ENCODE assay signal across 9 cellular contexts in genomic region chr1:40399984-40400704, GRCh38. TPM values are rescaled to one million over a fixed set of nuclear protein-coding genes. Genes with fewer than 3 reads are reported as not detected.
A peak's percentile ranks its signal among the peaks of the same experiment; 100 is the strongest.
DNase-seq lines count a peak whose midpoint lies in the region; ATAC-seq lines count a peak whose summit lies in the region.
"Had no signal": no experiment of that assay in that cellular context is flagged by ENCODE, and none has a peak within 500 bp of the region (broad histone marks: within the 10 kb centered on the region; RNA-seq: fewer than 3 reads in every experiment).

No MANE protein-coding gene starts in this region.

- CTCF ChIA-PET in activated CD8-positive, alpha-beta memory T cell treated with anti-CD3 and anti-CD28 coated beads, Interleukin-2, amount 10 ng/mL, durations not matched to agents 7 days and 5 days (lab: Charles Lee) = interaction anchor here (0.7 to 3.2 kb wide), 10 partner anchors 11 to 247 kb away, joined by 3 to 18 read pairs (median 5); no protein-coding TSS in a partner anchor

- H3K9me3 Mint-ChIP-seq in activated CD8-positive, alpha-beta memory T cell treated with anti-CD3 and anti-CD28 coated beads, Interleukin-2, amount 10 ng/mL, durations not matched to agents 7 days and 5 days (ENCODE audit: low read depth) = no peaks in the 10 kb centered on the region
- peaks cover 4% of the 10 kb centered on the region for H3K9me3 Mint-ChIP-seq in activated T-helper 2 cell treated with anti-CD3 and anti-CD28 coated beads, Interferon-gamma antibody, Interleukin-2, Interleukin-4, amounts not matched to agents 10 μg/mL and 5 μg/mL and 100 μg/mL, durations not matched to agents 14 hours and 24 hours and 36 hours
- H3K9me3 Mint-ChIP-seq in stimulated activated naive CD8-positive, alpha-beta T cell treated with anti-CD3 and anti-CD28 coated beads, Interleukin-15, Interleukin-2, amounts not matched to agents 100 ng/mL and 50 ng/mL, for 24 hours = no peaks in the 10 kb centered on the region

- peaks cover 81% of the 10 kb centered on the region for H3K4me1 Mint-ChIP-seq in activated CD8-positive, alpha-beta memory T cell treated with anti-CD3 and anti-CD28 coated beads, Interleukin-2, amount 10 ng/mL, durations not matched to agents 7 days and 5 days
- peaks cover 75% of the 10 kb centered on the region for H3K4me1 Mint-ChIP-seq in activated T-helper 2 cell treated with anti-CD3 and anti-CD28 coated beads, Interferon-gamma antibody, Interleukin-2, Interleukin-4, amounts not matched to agents 10 μg/mL and 5 μg/mL and 100 μg/mL, durations not matched to agents 14 hours and 24 hours and 36 hours (ENCODE audit: low read depth)
- peaks cover 97% of the 10 kb centered on the region for H3K4me1 Mint-ChIP-seq in stimulated activated naive CD8-positive, alpha-beta T cell treated with anti-CD3 and anti-CD28 coated beads, Interleukin-15, Interleukin-2, amounts not matched to agents 100 ng/mL and 50 ng/mL, for 24 hours (ENCODE audit: low read depth)

- peak overlapping the region; percentile 30 for H3K4me3 Mint-ChIP-seq in activated CD8-positive, alpha-beta memory T cell treated with anti-CD3 and anti-CD28 coated beads, Interleukin-2, amount 10 ng/mL, durations not matched to agents 7 days and 5 days
- H3K4me3 Mint-ChIP-seq in activated T-helper 2 cell treated with anti-CD3 and anti-CD28 coated beads, Interferon-gamma antibody, Interleukin-2, Interleukin-4, amounts not matched to agents 10 μg/mL and 5 μg/mL and 100 μg/mL, durations not matched to agents 14 hours and 24 hours and 36 hours (ENCODE audit: low read depth) = peak overlapping the region; percentile 40
- H3K4me3 Mint-ChIP-seq in stimulated activated naive CD8-positive, alpha-beta T cell treated with anti-CD3 and anti-CD28 coated beads, Interleukin-15, Interleukin-2, amounts not matched to agents 100 ng/mL and 50 ng/mL, for 24 hours = peak overlapping the region; percentile 63

- DNase-seq in activated CD8-positive, alpha-beta memory T cell treated with anti-CD3 and anti-CD28 coated beads, Interleukin-2, amount 10 ng/mL, durations not matched to agents 7 days and 5 days = no peak
- DNase-seq in activated CD8-positive, alpha-beta memory T cell treated with anti-CD3 and anti-CD28 coated beads for 24 hours = no peak
- no peak for DNase-seq in activated T-helper 2 cell treated with anti-CD3 and anti-CD28 coated beads, Interferon-gamma antibody, Interleukin-2, Interleukin-4, amounts not matched to agents 10 μg/mL and 5 μg/mL and 100 μg/mL, durations not matched to agents 14 hours and 24 hours and 36 hours (ENCODE audit: low spot score)
- no peak for DNase-seq in stimulated activated CD4-positive, alpha-beta T cell treated with anti-CD3 and anti-CD28 coated beads, Interleukin-1b, Interleukin-23, amount 100 ng/mL, for 48 hours
- no peak for DNase-seq in effector CD4-positive, alpha-beta T cell
- DNase-seq: NCI-H446 treated with DMSO at 0.1 percent for 48 hours had no signal

- ATAC-seq in activated CD8-positive, alpha-beta memory T cell treated with anti-CD3 and anti-CD28 coated beads, Interleukin-2, amount 10 ng/mL, durations not matched to agents 7 days and 5 days = peak; percentile 57
- ATAC-seq in HG02973 (IDR thresholded peaks at IDR 0.05; ENCODE audit: unreplicated experiment) (peak; percentile 62), HG03469 (IDR thresholded peaks at IDR 0.05; ENCODE audit: unreplicated experiment) (no peak)

- intact Hi-C loops in activated T-helper 2 cell treated with anti-CD3 and anti-CD28 coated beads, Interferon-gamma antibody, Interleukin-2, Interleukin-4, amounts not matched to agents 10 μg/mL and 5 μg/mL and 100 μg/mL, durations not matched to agents 14 hours and 24 hours and 36 hours (cut with micrococcal nuclease) = loop anchor here (1.0 to 5.0 kb wide), 2 partner anchors 15 to 238 kb away; partner anchors contain the start of gene RLF

- peak overlapping the region; percentile 75 for H3K27ac Mint-ChIP-seq in activated CD8-positive, alpha-beta memory T cell treated with anti-CD3 and anti-CD28 coated beads, Interleukin-2, amount 10 ng/mL, durations not matched to agents 7 days and 5 days
- H3K27ac Mint-ChIP-seq in activated T-helper 2 cell treated with anti-CD3 and anti-CD28 coated beads, Interferon-gamma antibody, Interleukin-2, Interleukin-4, amounts not matched to agents 10 μg/mL and 5 μg/mL and 100 μg/mL, durations not matched to agents 14 hours and 24 hours and 36 hours = peak overlapping the region; percentile 84
- H3K27ac Mint-ChIP-seq in stimulated activated naive CD8-positive, alpha-beta T cell treated with anti-CD3 and anti-CD28 coated beads, Interleukin-15, Interleukin-2, amounts not matched to agents 100 ng/mL and 50 ng/mL, for 24 hours = peak overlapping the region; percentile 91

- peaks cover 37% of the 10 kb centered on the region for H3K36me3 Mint-ChIP-seq in activated CD8-positive, alpha-beta memory T cell treated with anti-CD3 and anti-CD28 coated beads, Interleukin-2, amount 10 ng/mL, durations not matched to agents 7 days and 5 days
- H3K36me3 Mint-ChIP-seq in activated T-helper 2 cell treated with anti-CD3 and anti-CD28 coated beads, Interferon-gamma antibody, Interleukin-2, Interleukin-4, amounts not matched to agents 10 μg/mL and 5 μg/mL and 100 μg/mL, durations not matched to agents 14 hours and 24 hours and 36 hours (ENCODE audit: low read depth) = peaks cover 63% of the 10 kb centered on the region
- peaks cover 49% of the 10 kb centered on the region for H3K36me3 Mint-ChIP-seq in stimulated activated naive CD8-positive, alpha-beta T cell treated with anti-CD3 and anti-CD28 coated beads, Interleukin-15, Interleukin-2, amounts not matched to agents 100 ng/mL and 50 ng/mL, for 24 hours (ENCODE audit: low read depth)

- no peaks in the 10 kb centered on the region for H3K27me3 Mint-ChIP-seq in activated CD8-positive, alpha-beta memory T cell treated with anti-CD3 and anti-CD28 coated beads, Interleukin-2, amount 10 ng/mL, durations not matched to agents 7 days and 5 days
- H3K27me3 Mint-ChIP-seq in activated T-helper 2 cell treated with anti-CD3 and anti-CD28 coated beads, Interferon-gamma antibody, Interleukin-2, Interleukin-4, amounts not matched to agents 10 μg/mL and 5 μg/mL and 100 μg/mL, durations not matched to agents 14 hours and 24 hours and 36 hours (ENCODE audit: low read depth) = no peaks in the 10 kb centered on the region
- no peaks in the 10 kb centered on the region for H3K27me3 Mint-ChIP-seq in stimulated activated naive CD8-positive, alpha-beta T cell treated with anti-CD3 and anti-CD28 coated beads, Interleukin-15, Interleukin-2, amounts not matched to agents 100 ng/mL and 50 ng/mL, for 24 hours

RNA-seq across cellular contexts. Expression of gene SMAP2, which starts 26.6 kb away (rescaled TPM):
- 100 to 1,000 TPM; 116 to 145 TPM for total RNA-seq in activated CD8-positive, alpha-beta memory T cell treated with anti-CD3 and anti-CD28 coated beads, Interleukin-2, amount 10 ng/mL, durations not matched to agents 7 days and 5 days
- 185 and 186 TPM in 2 replicates for total RNA-seq in activated T-helper 2 cell treated with anti-CD3 and anti-CD28 coated beads, Interferon-gamma antibody, Interleukin-2, Interleukin-4, amounts not matched to agents 10 μg/mL and 5 μg/mL and 100 μg/mL, durations not matched to agents 14 hours and 24 hours and 36 hours

RNA-seq across cellular contexts. Expression of gene ZFP69B, which starts 50.1 kb away (rescaled TPM):
- total RNA-seq in activated CD8-positive, alpha-beta memory T cell treated with anti-CD3 and anti-CD28 coated beads, Interleukin-2, amount 10 ng/mL, durations not matched to agents 7 days and 5 days = 1 to 10 TPM; 3.8 to 5.1 TPM
- 4.7 and 5.4 TPM in 2 replicates for total RNA-seq in activated T-helper 2 cell treated with anti-CD3 and anti-CD28 coated beads, Interferon-gamma antibody, Interleukin-2, Interleukin-4, amounts not matched to agents 10 μg/mL and 5 μg/mL and 100 μg/mL, durations not matched to agents 14 hours and 24 hours and 36 hours
